In the genomic region with DNA sequence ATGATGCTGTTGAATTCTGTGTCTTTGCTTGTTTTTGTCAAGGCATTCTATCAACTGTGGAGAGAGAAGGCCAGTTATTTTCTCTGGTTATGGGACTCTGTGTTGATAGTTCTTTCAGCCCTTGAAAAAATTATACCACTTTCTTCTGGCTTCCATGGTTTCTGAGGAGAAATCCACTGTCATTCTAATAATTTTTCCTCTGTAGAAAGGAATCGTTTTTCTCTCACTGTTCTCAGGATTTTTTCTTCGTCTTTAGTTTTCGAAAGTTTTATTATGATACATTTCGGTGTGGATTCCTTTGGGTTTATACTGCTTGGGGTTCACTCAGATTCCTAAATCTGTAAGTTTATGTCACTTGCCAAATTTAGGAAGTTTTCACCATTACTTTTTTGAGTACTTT, we compare ENCODE assay signal across 28 cellular contexts.
"Had no signal": no experiment of that assay in that cellular context is flagged by ENCODE, and none has a peak within 500 bp of the region (broad histone marks: within the 10 kb centered on the region; RNA-seq: fewer than 3 reads in every experiment).

No MANE protein-coding gene starts in this region.

- FAIRE-seq: bronchial epithelial cell, colon had no signal

- H3K27me3 Mint-ChIP-seq: activated CD4-positive, alpha-beta T cell treated with anti-CD3 and anti-CD28 coated beads, Interleukin-2, amount 10 ng/mL, durations not matched to agents 24 days and 14 days; activated naive CD4-positive, alpha-beta T cell treated with anti-CD3 and anti-CD28 coated beads, Interleukin-2, amount 10 ng/mL, durations not matched to agents 7 days and 5 days; activated naive CD8-positive, alpha-beta T cell; activated naive CD8-positive, alpha-beta T cell treated with anti-CD3 and anti-CD28 coated beads, Interleukin-2, amount 50 U/mL, for 24 hours; brain had no signal

- H3K36me3 Mint-ChIP-seq: activated naive CD8-positive, alpha-beta T cell had no signal

- H3K4me3 Mint-ChIP-seq: activated CD4-positive, alpha-beta T cell treated with anti-CD3 and anti-CD28 coated beads, Interleukin-2, amount 10 ng/mL, durations not matched to agents 24 days and 14 days; activated CD8-positive, alpha-beta T cell treated with anti-CD3 and anti-CD28 coated beads, Interleukin-2, amount 10 ng/mL, durations not matched to agents 7 days and 5 days; activated naive CD4-positive, alpha-beta T cell treated with anti-CD3 and anti-CD28 coated beads, Interleukin-2, amount 10 ng/mL, durations not matched to agents 7 days and 5 days; activated naive CD8-positive, alpha-beta T cell; activated naive CD8-positive, alpha-beta T cell treated with anti-CD3 and anti-CD28 coated beads, Interleukin-2, amount 50 U/mL, for 24 hours; activated T-cell treated with anti-CD3 and anti-CD28 coated beads, Interleukin-2, amount 50 U/mL, for 4 hours; activated T-helper 1 cell treated with anti-CD3 and anti-CD28 coated beads, Interleukin-12 subunit alpha, Interleukin-12 subunit beta, Interleukin-2, Interleukin-4 antibody, amounts not matched to agents 30 ng/mL and 10 ng/mL and 1 ng/mL, durations not matched to agents 14 hours and 24 hours and 36 hours had no signal

- DNase-seq: activated CD4-positive, alpha-beta T cell treated with anti-CD3 and anti-CD28 coated beads, Interleukin-2, amount 10 ng/mL, durations not matched to agents 24 days and 14 days; activated CD4-positive, alpha-beta T cell treated with anti-CD3 and anti-CD28 coated beads, Interleukin-2, amount 50 U/mL, for 48 hours; activated CD8-positive, alpha-beta memory T cell treated with anti-CD3 and anti-CD28 coated beads, Interleukin-2, amount 50 U/mL, for 4 hours; activated CD8-positive, alpha-beta T cell treated with anti-CD3 and anti-CD28 coated beads, Interleukin-2, amount 10 ng/mL, durations not matched to agents 7 days and 5 days; activated effector memory CD4-positive, alpha-beta T cell treated with Interleukin-2 at 50 U/mL for 16 hours; activated naive CD4-positive, alpha-beta T cell treated with anti-CD3 and anti-CD28 coated beads, Interleukin-2, amount 10 ng/mL, durations not matched to agents 7 days and 5 days; activated naive CD8-positive, alpha-beta T cell treated with anti-CD3 and anti-CD28 coated beads, Interleukin-2, amount 50 U/mL, for 24 hours; activated T-cell treated with anti-CD3 and anti-CD28 coated beads for 4 hours; activated T-cell treated with anti-CD3 and anti-CD28 coated beads, Interleukin-2, amount 50 U/mL, for 4 hours; anterior cingulate cortex; caudate nucleus; NCI-H1048; NCI-H1105 treated with DMSO at 0.1 percent for 48 hours; NCI-H1436; NCI-H1694 treated with DMSO at 0.1 percent for 48 hours; NCI-H2029; NCI-H345; NCI-H524 treated with DMSO at 0.1 percent for 48 hours; SHP77; SJCRH30; T1000; WERI-Rb-1 had no signal

- ATAC-seq: activated CD8-positive, alpha-beta T cell treated with anti-CD3 and anti-CD28 coated beads, Interleukin-2, amount 10 ng/mL, durations not matched to agents 7 days and 5 days; activated naive CD8-positive, alpha-beta T cell treated with anti-CD3 and anti-CD28 coated beads, Interleukin-2, amount 50 U/mL, for 24 hours; activated T-cell treated with anti-CD3 and anti-CD28 coated beads, Interleukin-2, amount 50 U/mL, for 4 hours; Panc1 had no signal

- H3K27ac Mint-ChIP-seq: activated CD4-positive, alpha-beta T cell treated with anti-CD3 and anti-CD28 coated beads, Interleukin-2, amount 10 ng/mL, durations not matched to agents 24 days and 14 days; activated naive CD4-positive, alpha-beta T cell treated with anti-CD3 and anti-CD28 coated beads, Interleukin-2, amount 10 ng/mL, durations not matched to agents 7 days and 5 days; activated naive CD8-positive, alpha-beta T cell treated with anti-CD3 and anti-CD28 coated beads, Interleukin-2, amount 50 U/mL, for 24 hours; activated T-helper 1 cell treated with anti-CD3 and anti-CD28 coated beads, Interleukin-12 subunit alpha, Interleukin-12 subunit beta, Interleukin-2, Interleukin-4 antibody, amounts not matched to agents 30 ng/mL and 10 ng/mL and 1 ng/mL, durations not matched to agents 14 hours and 24 hours and 36 hours; brain had no signal
